1 cellular context compared by ENCODE assay signal in genomic region chr4:169013396-169013795, GRCh38.
TF ChIP-seq lines count a peak whose summit lies in the region.

No MANE protein-coding gene starts in this region.

TF ChIP-seq in K562, 482 proteins besides CTCF, POLR2A, EP300 and RAD21 (continued from another document):
- TF ChIP-seq MGA (IDR thresholded peaks at IDR 0.05), result peak; percentile 60
- no peak for TF ChIP-seq ZNF655 (CRISPR knock-in tag; IDR thresholded peaks at IDR 0.05)
- no peak for TF ChIP-seq NR2C1 (IDR thresholded peaks at IDR 0.05)
- TF ChIP-seq NR2C1 (tag; IDR thresholded peaks at IDR 0.05), result no peak
- no peak for TF ChIP-seq DACH1 (IDR thresholded peaks at IDR 0.05; ENCODE audit: partially characterized antibody)
- TF ChIP-seq PML (IDR thresholded peaks at IDR 0.05; ENCODE audit: low read length), result no peak
- no peak for TF ChIP-seq ZBTB34 (CRISPR knock-in tag; IDR thresholded peaks at IDR 0.05)
- TF ChIP-seq SRSF9 (IDR thresholded peaks at IDR 0.05; ENCODE audit: borderline replicate concordance, low read depth, low read length), result no peak
- TF ChIP-seq CREB1 (IDR thresholded peaks at IDR 0.05), result no peak
- TF ChIP-seq CREB1 (CRISPR knock-in tag; IDR thresholded peaks at IDR 0.05), result no peak
- TF ChIP-seq ZNF354B (CRISPR knock-in tag; IDR thresholded peaks at IDR 0.05), result no peak
- TF ChIP-seq RAD51 (IDR thresholded peaks at IDR 0.05; ENCODE audit: borderline replicate concordance, low read depth), result no peak
- TF ChIP-seq SNAPC5 (CRISPR knock-in tag; IDR thresholded peaks at IDR 0.05), result no peak
- TF ChIP-seq TOE1 (IDR thresholded peaks at IDR 0.05; ENCODE audit: borderline replicate concordance), result no peak
- TF ChIP-seq TOE1 (CRISPR knock-in tag; IDR thresholded peaks at IDR 0.05; ENCODE audit: borderline replicate concordance, low read depth), result no peak
- TF ChIP-seq ZNF253 (CRISPR knock-in tag; conservative IDR thresholded peaks at IDR 0.05), result no peak
- no peak for TF ChIP-seq RREB1 (CRISPR knock-in tag; IDR thresholded peaks at IDR 0.05)
- no peak for TF ChIP-seq SPI1 (IDR thresholded peaks at IDR 0.05; ENCODE audit: borderline replicate concordance, low read depth, low read length)
- no peak for TF ChIP-seq CEBPB (tag; IDR thresholded peaks at IDR 0.05)
- no peak for TF ChIP-seq KAT7 (CRISPR knock-in tag; IDR thresholded peaks at IDR 0.05; ENCODE audit: borderline replicate concordance)
- TF ChIP-seq ETV1 (tag; conservative IDR thresholded peaks at IDR 0.05; ENCODE audit: low read depth), result no peak
- TF ChIP-seq CBX1 (IDR thresholded peaks at IDR 0.05; ENCODE audit: low read depth), result no peak
- no peak for TF ChIP-seq KAT8 (IDR thresholded peaks at IDR 0.05; ENCODE audit: low read depth)
- TF ChIP-seq EP400 (IDR thresholded peaks at IDR 0.05), result peak; percentile 26; the same call in 1 of the 2 replicates
- no peak for TF ChIP-seq GTF2A2 (tag; IDR thresholded peaks at IDR 0.05)
- no peak for TF ChIP-seq PPARD (CRISPR knock-in tag; IDR thresholded peaks at IDR 0.05)
- no peak for TF ChIP-seq NBN (IDR thresholded peaks at IDR 0.05; ENCODE audit: low read depth)
- peak; percentile 64 for TF ChIP-seq L3MBTL2 (IDR thresholded peaks at IDR 0.05)
- no peak for TF ChIP-seq MYNN (IDR thresholded peaks at IDR 0.05)
- TF ChIP-seq MYNN (CRISPR knock-in tag; IDR thresholded peaks at IDR 0.05), result no peak
- no peak for TF ChIP-seq ZNF584 (CRISPR knock-in tag; IDR thresholded peaks at IDR 0.05; ENCODE audit: low read depth)
- TF ChIP-seq SRSF7 (optimal IDR thresholded peaks at IDR 0.05; ENCODE audit: low read depth, low read length), result no peak
- TF ChIP-seq NKRF (IDR thresholded peaks at IDR 0.05; ENCODE audit: borderline replicate concordance), result no peak
- TF ChIP-seq ZFP91 (CRISPR knock-in tag; IDR thresholded peaks at IDR 0.05), result no peak
- TF ChIP-seq MYBL2 (IDR thresholded peaks at IDR 0.05; ENCODE audit: low read depth), result no peak
- no peak for TF ChIP-seq MYBL2 (CRISPR knock-in tag; IDR thresholded peaks at IDR 0.05; ENCODE audit: borderline replicate concordance)
- no peak for TF ChIP-seq PHF21A (IDR thresholded peaks at IDR 0.05; ENCODE audit: borderline replicate concordance, low read depth)
